Comparison of ENCODE assay signal across 8 cellular contexts in genomic region chr4:102343964-102344519, GRCh38. TPM values are rescaled to one million over a fixed set of nuclear protein-coding genes. Genes with fewer than 3 reads are reported as not detected.
A peak's percentile ranks its signal among the peaks of the same experiment; 100 is the strongest.
DNase-seq lines count a peak whose midpoint lies in the region; ATAC-seq and TF ChIP-seq lines count a peak whose summit lies in the region.

No MANE protein-coding gene starts in this region.

- H3K4me3 ChIP-seq in OCI-LY3 (ENCODE audit: low read length) (peak overlapping the region; percentile 81), breast epithelium (peak overlapping the region; percentile 61 to 80 (median 65)), lung (peak overlapping the region; percentile 54), stomach (peak overlapping the region; percentile 59 to 88 (median 74))

- H3K4me1 ChIP-seq in OCI-LY3 (ENCODE audit: low read length) (peaks cover 30% of the 10 kb centered on the region), breast epithelium (no peaks in the 10 kb centered on the region), lung (ENCODE audit: control insufficient read depth in 2 of 2, insufficient read depth in 2 of 2, low read length in 2 of 2) (peaks cover 0 to 3% of the 10 kb centered on the region in 2 donors), stomach (peaks cover 3 to 28% (median 20%) of the 10 kb centered on the region in 4 donors)

- intact Hi-C loops in breast epithelium (cut with DNase I; ENCODE audit: low total_unique reads), result no loop called here
- intact Hi-C loops in stomach (cut with DNase I; ENCODE audit: low total_unique reads), result no loop called here

- no peaks in the 10 kb centered on the region; the same call in 1 of the 2 replicates for H3K79me2 ChIP-seq in OCI-LY3 (ENCODE audit: low read length)

- peak; percentile 19 for DNase-seq in SKM-1 treated with dmso at 0.1 percent for 144 hours (lab: John Stamatoyannopoulos, UW; ENCODE audit: unreplicated experiment)
- no peak for DNase-seq in SKM-1 (lab: John Stamatoyannopoulos, UW; ENCODE audit: unreplicated experiment)
- DNase-seq in breast epithelium (ENCODE audit: low spot score in 2 of 2), result no peak
- DNase-seq in lung (ENCODE audit: low spot score), result no peak
- DNase-seq in stomach, result no peak
- no peak for DNase-seq in GM13977 (ENCODE audit: low spot score)

- H3K4me2 ChIP-seq in OCI-LY3 (ENCODE audit: low read length), result peak overlapping the region; percentile 94

- H3K9ac ChIP-seq in OCI-LY3 (ENCODE audit: low read length), result peak overlapping the region; percentile 79

- no peak for TF ChIP-seq EP300 in stomach (IDR thresholded peaks at IDR 0.05)

- peak; percentile 50 for ATAC-seq in HG03045 (IDR thresholded peaks at IDR 0.05; ENCODE audit: unreplicated experiment)
- no peak for ATAC-seq in lung (ENCODE audit: insufficient read depth, low FRiP score)

- H3K27me3 ChIP-seq in OCI-LY3 (ENCODE audit: low read depth, low read length) (peaks cover 4% of the 10 kb centered on the region; the same call in 1 of the 2 replicates), breast epithelium (no peaks in the 10 kb centered on the region), lung (ENCODE audit: control insufficient read depth, insufficient read depth) (no peaks in the 10 kb centered on the region), stomach (no peaks in the 10 kb centered on the region)

- peak overlapping the region; percentile 71 for H3K27ac ChIP-seq in OCI-LY3 (ENCODE audit: low read length)
- peak overlapping the region; percentile 82 to 88 for H3K27ac ChIP-seq in breast epithelium
- peak overlapping the region in 1 of 2 donors; percentile 94 for H3K27ac ChIP-seq in lung (ENCODE audit: low read depth in 1 of 2, low read length in 1 of 2)
- peak overlapping the region; percentile 57 to 89 (median 74) for H3K27ac ChIP-seq in stomach

- TF ChIP-seq CTCF in OCI-LY3 (IDR thresholded peaks at IDR 0.05; ENCODE audit: low read depth, low read length), result no peak
- no peak for TF ChIP-seq CTCF in breast epithelium (IDR thresholded peaks at IDR 0.05)
- no peak for TF ChIP-seq CTCF in lung (IDR thresholded peaks at IDR 0.05; ENCODE audit: control extremely low read depth, extremely low read depth)
- no peak for TF ChIP-seq CTCF in stomach (IDR thresholded peaks at IDR 0.05)
- no peak for TF ChIP-seq CTCF in GM13977 (IDR thresholded peaks at IDR 0.05; ENCODE audit: extremely low read depth, insufficient read depth, missing control alignments)

- TF ChIP-seq POLR2A in breast epithelium (IDR thresholded peaks at IDR 0.05) (no peak), stomach (IDR thresholded peaks at IDR 0.05) (no peak)

- no peaks in the 10 kb centered on the region for H3K9me3 ChIP-seq in OCI-LY3 (ENCODE audit: insufficient read depth, low read length)
- H3K9me3 ChIP-seq in breast epithelium, result no peaks in the 10 kb centered on the region
- H3K9me3 ChIP-seq in lung (ENCODE audit: control insufficient read depth in 2 of 2, insufficient read depth in 1 of 2, low read length in 1 of 2), result no peaks in the 10 kb centered on the region
- no peaks in the 10 kb centered on the region for H3K9me3 ChIP-seq in stomach

- H2AFZ ChIP-seq in OCI-LY3 (ENCODE audit: low read depth, low read length), result peak overlapping the region; percentile 85

- no peaks in the 10 kb centered on the region for H4K20me1 ChIP-seq in OCI-LY3 (ENCODE audit: insufficient read depth, low read length)

- H3K36me3 ChIP-seq in OCI-LY3 (replicated peaks; ENCODE audit: low read depth, low read length), result no peaks in the 10 kb centered on the region
- no peaks in the 10 kb centered on the region for H3K36me3 ChIP-seq in breast epithelium
- no peaks in the 10 kb centered on the region for H3K36me3 ChIP-seq in lung (ENCODE audit: control insufficient read depth in 2 of 2, insufficient read depth in 2 of 2, low read length in 2 of 2)
- no peaks in the 10 kb centered on the region for H3K36me3 ChIP-seq in stomach

- 3 to 4% methylated on average over 21 of the region's 21 CpGs for WGBS in lung, 2 donors
- WGBS in stomach, 5 donors, result 2 to 7% (median 6%) methylated on average over 15 to 21 of the region's 21 CpGs

- in situ Hi-C loops in GM13977 (cut with MboI; ENCODE audit: low pct_unique_long_range_greater_than_20kb, low sequenced_read_pairs, unreplicated experiment), result no loop called here

RNA-seq across cellular contexts. Expression of gene SLC39A8, which starts 1.2 kb away (rescaled TPM):
- total RNA-seq in breast epithelium, result 10 to 100 TPM; 10.6 to 66.3 (median 31.8) TPM
- 100 to 1,000 TPM; 184 to 285 TPM for total RNA-seq in lung
- polyA plus RNA-seq in lung, result 100 to 1,000 TPM; 179 to 314 TPM
- 10 to 100 TPM in 3 of 5 donors, 1 to 10 TPM in 2; 9.0 to 24.6 (median 14.6) TPM for total RNA-seq in stomach
- polyA plus RNA-seq in stomach, result 1 to 10 TPM; 1.8 to 2.1 (median 1.9) TPM
